ENCODE assay signal across 9 cellular contexts in genomic region chr15:64701051-64701450, GRCh38.
A peak's percentile ranks its signal among the peaks of the same experiment; 100 is the strongest.
DNase-seq lines count a peak whose midpoint lies in the region; ATAC-seq lines count a peak whose summit lies in the region.
"Had no signal": no experiment of that assay in that cellular context is flagged by ENCODE, and none has a peak within 500 bp of the region (broad histone marks: within the 10 kb centered on the region; RNA-seq: fewer than 3 reads in every experiment).

No MANE protein-coding gene starts in this region.

- H3K27me3 Mint-ChIP-seq in activated CD4-positive, alpha-beta memory T cell treated with anti-CD3 and anti-CD28 coated beads for 36 hours: no peaks in the 10 kb centered on the region

- peak overlapping the region; percentile 85 for H3K4me3 ChIP-seq in GM23248
- peak overlapping the region; percentile 52 for H3K4me3 ChIP-seq in iPS-11a (ENCODE audit: low read depth, low read length)
- peak overlapping the region in 4 of 7 experiments; percentile 8 to 87 (median 71) for H3K4me3 ChIP-seq in skin epidermis

- in situ Hi-C loops in GM23248 (cut with MboI): no loop called here

- CTCF ChIA-PET in activated CD4-positive, alpha-beta memory T cell treated with anti-CD3 and anti-CD28 coated beads for 36 hours (lab: Charles Lee): interaction anchor here (5.6 kb wide), 1 partner anchor 27 kb away, joined by 38 read pairs; no protein-coding TSS in a partner anchor

- H3K27me3 ChIP-seq in GM23248 (replicated peaks; ENCODE audit: insufficient read depth): no peaks in the 10 kb centered on the region

- POLR2A ChIA-PET in activated CD4-positive, alpha-beta memory T cell treated with anti-CD3 and anti-CD28 coated beads for 36 hours (lab: Charles Lee): no interaction called here

- no peaks in the 10 kb centered on the region for H3K9me2 ChIP-seq in GM23248 (ENCODE audit: insufficient read depth)

- H3K9me3 Mint-ChIP-seq in activated CD4-positive, alpha-beta memory T cell treated with anti-CD3 and anti-CD28 coated beads for 36 hours: no peaks in the 10 kb centered on the region

- no peak for DNase-seq in GM23248
- no peak for DNase-seq in activated CD4-positive, alpha-beta memory T cell treated with anti-CD3 and anti-CD28 coated beads for 36 hours
- DNase-seq in left colon: no peak
- no peak for DNase-seq in SW480 (ENCODE audit: low spot score)
- DNase-seq: NCI-H446 treated with DMSO at 0.1 percent for 48 hours had no signal

- intact Hi-C loops in activated CD4-positive, alpha-beta memory T cell treated with anti-CD3 and anti-CD28 coated beads for 36 hours (cut with micrococcal nuclease): loop anchor here (10.0 kb wide), 1 partner anchor 536 kb away; the partner anchor contains the start of gene PPIB
- intact Hi-C loops in left colon (cut with DNase I, micrococcal nuclease): no loop called here

- peaks cover 68% of the 10 kb centered on the region for H3K79me2 ChIP-seq in GM23248 (ENCODE audit: insufficient read depth)

- H3K4me1 Mint-ChIP-seq in activated CD4-positive, alpha-beta memory T cell treated with anti-CD3 and anti-CD28 coated beads for 36 hours (ENCODE audit: low read depth): peaks cover 59% of the 10 kb centered on the region

- ATAC-seq in left colon (no peak), GM18517 (IDR thresholded peaks at IDR 0.05; ENCODE audit: unreplicated experiment) (no peak), GM21576 (IDR thresholded peaks at IDR 0.05; ENCODE audit: unreplicated experiment) (no peak)

- no peaks in the 10 kb centered on the region for H3K36me3 ChIP-seq in GM23248 (ENCODE audit: low read depth)

- H3K9ac ChIP-seq in GM23248: peak overlapping the region; percentile 94

- H3K9me3 ChIP-seq in GM23248 (ENCODE audit: low read depth): no peaks in the 10 kb centered on the region

- peaks cover 7% of the 10 kb centered on the region for H3K36me3 Mint-ChIP-seq in activated CD4-positive, alpha-beta memory T cell treated with anti-CD3 and anti-CD28 coated beads for 36 hours

- H3F3A ChIP-seq in GM23248 (ENCODE audit: insufficient read depth): peaks cover 23% of the 10 kb centered on the region

- peak overlapping the region; percentile 95 for H3K4me2 ChIP-seq in GM23248 (ENCODE audit: unreplicated experiment)

- WGBS in GM23248 (ENCODE audit: low coverage in 1 of 2, low lambda C conversion rate in 2 of 2, missing lambda C conversion rate in 2 of 2), 2 experiments: 53 to 55% methylated on average over 2 to 3 of the region's 3 CpGs

- H4K20me1 ChIP-seq in GM23248 (ENCODE audit: insufficient read depth): peaks cover 8% of the 10 kb centered on the region; the same call in 1 of the 2 replicates

- peak overlapping the region; percentile 83 for H3K4me3 Mint-ChIP-seq in activated CD4-positive, alpha-beta memory T cell treated with anti-CD3 and anti-CD28 coated beads for 36 hours

- no peak overlapping the region for H3K27ac Mint-ChIP-seq in activated CD4-positive, alpha-beta memory T cell treated with anti-CD3 and anti-CD28 coated beads for 36 hours

- peaks cover 45% of the 10 kb centered on the region for H3K4me1 ChIP-seq in GM23248 (ENCODE audit: insufficient read depth)

- H2AFZ ChIP-seq in GM23248: no peak overlapping the region

- H3K27ac ChIP-seq in GM23248: no peak overlapping the region
- H3K27ac ChIP-seq in skin epidermis: peak overlapping the region in 17 of 21 experiments; percentile 31 to 98 (median 93)
